19 cellular contexts compared by ENCODE assay signal in genomic region chr5:120936652-120937051, GRCh38.
DNase-seq lines count a peak whose midpoint lies in the region; ATAC-seq and TF ChIP-seq lines count a peak whose summit lies in the region.
"Had no signal": no experiment of that assay in that cellular context is flagged by ENCODE, and none has a peak within 500 bp of the region (broad histone marks: within the 10 kb centered on the region; RNA-seq: fewer than 3 reads in every experiment).

No MANE protein-coding gene starts in this region.

- H3K14ac ChIP-seq in mesenchymal stem cell (ENCODE audit: low read length in 2 of 2), result no peak overlapping the region

- no peaks in the 10 kb centered on the region for H3K4me1 Mint-ChIP-seq in stimulated activated naive CD8-positive, alpha-beta T cell treated with anti-CD3 and anti-CD28 coated beads, Interleukin-15, amount 100 ng/mL, for 72 hours
- H3K4me1 Mint-ChIP-seq: CD4-positive, CD25-positive, alpha-beta regulatory T cell; CD8-positive, alpha-beta memory T cell; GM23338 had no signal

- H3K18ac ChIP-seq in mesenchymal stem cell (ENCODE audit: low read depth in 1 of 2, low read length in 2 of 2), result no peak overlapping the region

- no peak overlapping the region for H2BK15ac ChIP-seq in mesenchymal stem cell (ENCODE audit: low read depth, poor library complexity, severe bottlenecking)

- peaks cover 0 to 6% of the 10 kb centered on the region in 2 donors for H3K9me3 Mint-ChIP-seq in stimulated activated naive CD8-positive, alpha-beta T cell treated with anti-CD3 and anti-CD28 coated beads, Interleukin-15, amount 100 ng/mL, for 72 hours
- H3K9me3 Mint-ChIP-seq: GM23338 had no signal

- H3K9me3 ChIP-seq in mesenchymal stem cell (ENCODE audit: control insufficient read depth, low read length) (no peaks in the 10 kb centered on the region), testis (no peaks in the 10 kb centered on the region), gastrocnemius medialis (no peaks in the 10 kb centered on the region)
- H3K9me3 ChIP-seq: BE2C had no signal

- no peak overlapping the region for H3K4ac ChIP-seq in mesenchymal stem cell (ENCODE audit: low read depth in 1 of 2, low read length in 2 of 2)

- no peak overlapping the region for H3K9ac ChIP-seq in mesenchymal stem cell (ENCODE audit: low read length)

- H3K23ac ChIP-seq in mesenchymal stem cell (ENCODE audit: low read length in 2 of 2), result no peak overlapping the region

- DNase-seq in stimulated activated naive CD8-positive, alpha-beta T cell treated with anti-CD3 and anti-CD28 coated beads, Interleukin-15, amount 100 ng/mL, for 72 hours, result no peak
- no peak for DNase-seq in stimulated activated naive CD8-positive, alpha-beta T cell treated with anti-CD3 and anti-CD28 coated beads, Interleukin-15, Interleukin-2, amounts not matched to agents 100 U/mL and 50 U/mL, for 24 hours
- DNase-seq in mesenchymal stem cell (no peak), testis (no peak), gastrocnemius medialis (no peak)
- DNase-seq: ACHN; BE2C; C1 segment of cervical spinal cord; CD4-positive, CD25-positive, alpha-beta regulatory T cell; COR-L47; DMS 273 treated with DMSO at 0.1 percent for 48 hours; DMS53; DND-41; EL; HCEC 1CT had no signal

- H3K36me3 ChIP-seq in mesenchymal stem cell (ENCODE audit: control insufficient read depth in 1 of 2, insufficient read depth in 2 of 2, low read depth in 1 of 2, low read length in 2 of 2), result no peaks in the 10 kb centered on the region
- H3K36me3 ChIP-seq in testis (ENCODE audit: low read depth, missing control alignments), result no peaks in the 10 kb centered on the region
- no peaks in the 10 kb centered on the region for H3K36me3 ChIP-seq in gastrocnemius medialis
- H3K36me3 ChIP-seq: BE2C had no signal

- H3K4me1 ChIP-seq in mesenchymal stem cell (ENCODE audit: control insufficient read depth, insufficient read depth, low read depth, low read length) (no peaks in the 10 kb centered on the region), testis (no peaks in the 10 kb centered on the region), gastrocnemius medialis (no peaks in the 10 kb centered on the region)

- H2BK12ac ChIP-seq in mesenchymal stem cell (ENCODE audit: low read length in 2 of 2), result no peak overlapping the region

- TF ChIP-seq POLR2A in testis (IDR thresholded peaks at IDR 0.05) (no peak), gastrocnemius medialis (IDR thresholded peaks at IDR 0.05) (no peak)

- H3K27me3 ChIP-seq in mesenchymal stem cell (ENCODE audit: control insufficient read depth in 1 of 2, insufficient read depth in 1 of 2, low read length in 2 of 2), result no peaks in the 10 kb centered on the region
- H3K27me3 ChIP-seq in testis, result no peaks in the 10 kb centered on the region
- H3K27me3 ChIP-seq in gastrocnemius medialis, result no peaks in the 10 kb centered on the region
- H3K27me3 ChIP-seq: BE2C had no signal

- no peaks in the 10 kb centered on the region for H3K27me3 Mint-ChIP-seq in stimulated activated naive CD8-positive, alpha-beta T cell treated with anti-CD3 and anti-CD28 coated beads, Interleukin-15, amount 100 ng/mL, for 72 hours
- H3K27me3 Mint-ChIP-seq: CD4-positive, CD25-positive, alpha-beta regulatory T cell; CD8-positive, alpha-beta memory T cell had no signal

- in situ Hi-C loops in gastrocnemius medialis (cut with MboI; ENCODE audit: low sequenced_read_pairs in 4 of 4), result no loop called here

- WGBS in mesenchymal stem cell, result 84% methylated on average over 25 of the region's 31 CpGs
- 73 to 78% methylated on average over 19 to 31 of the region's 31 CpGs for WGBS in testis, 2 donors

- no peak overlapping the region for H3K4me3 Mint-ChIP-seq in stimulated activated naive CD8-positive, alpha-beta T cell treated with anti-CD3 and anti-CD28 coated beads, Interleukin-15, amount 100 ng/mL, for 72 hours
- H3K4me3 Mint-ChIP-seq: CD4-positive, CD25-positive, alpha-beta regulatory T cell; CD8-positive, alpha-beta memory T cell; GM23338 had no signal

- no peaks in the 10 kb centered on the region for H3K79me1 ChIP-seq in mesenchymal stem cell (replicated peaks; ENCODE audit: low read length, poor library complexity, severe bottlenecking)

- TF ChIP-seq CTCF in testis (IDR thresholded peaks at IDR 0.05) (no peak), gastrocnemius medialis (IDR thresholded peaks at IDR 0.05 in 4 of 5, conservative IDR thresholded peaks at IDR 0.05 in 1 of 5) (no peak)

- no peak overlapping the region for H3K27ac Mint-ChIP-seq in stimulated activated naive CD8-positive, alpha-beta T cell treated with anti-CD3 and anti-CD28 coated beads, Interleukin-15, amount 100 ng/mL, for 72 hours
- H3K27ac Mint-ChIP-seq: CD4-positive, CD25-positive, alpha-beta regulatory T cell; CD8-positive, alpha-beta memory T cell; GM23338 had no signal

- no peak overlapping the region for H3K4me2 ChIP-seq in mesenchymal stem cell (ENCODE audit: low read length, poor library complexity, severe bottlenecking)
- H3K4me2 ChIP-seq: GM23338 had no signal

- peak overlapping the region; percentile 11 for H4K91ac ChIP-seq in mesenchymal stem cell (ENCODE audit: low read length)

- no peak overlapping the region for H2BK120ac ChIP-seq in mesenchymal stem cell (ENCODE audit: low read depth, low read length)

- H3K27ac ChIP-seq in mesenchymal stem cell (ENCODE audit: low read length, poor library complexity, severe bottlenecking) (no peak overlapping the region), testis (no peak overlapping the region), gastrocnemius medialis (no peak overlapping the region)

- intact Hi-C loops in testis (cut with DNase I; ENCODE audit: low total_unique reads), result no loop called here
- intact Hi-C loops in gastrocnemius medialis (cut with DNase I; ENCODE audit: low total_unique reads), result no loop called here

- H2AK5ac ChIP-seq in mesenchymal stem cell (ENCODE audit: low read length, severe bottlenecking), result no peak overlapping the region

- no peak overlapping the region for H2AFZ ChIP-seq in mesenchymal stem cell (ENCODE audit: low read depth, low read length)
- H2AFZ ChIP-seq: GM23338 had no signal

- peak; percentile 31 for ATAC-seq in stimulated activated naive CD8-positive, alpha-beta T cell treated with anti-CD3 and anti-CD28 coated beads, Interleukin-15, amount 100 ng/mL, for 72 hours
- ATAC-seq in stimulated activated naive CD8-positive, alpha-beta T cell treated with anti-CD3 and anti-CD28 coated beads, Interleukin-15, Interleukin-2, amounts not matched to agents 100 U/mL and 50 U/mL, for 24 hours, result no peak
- ATAC-seq in GM19397 (IDR thresholded peaks at IDR 0.05; ENCODE audit: unreplicated experiment), result no peak
- ATAC-seq in gastrocnemius medialis, result no peak
- ATAC-seq: GM12878, GM23338 had no signal

- H3K4me3 ChIP-seq in mesenchymal stem cell (ENCODE audit: insufficient read depth in 1 of 2, low read depth in 1 of 2, low read length in 2 of 2), result no peak overlapping the region
- H3K4me3 ChIP-seq in testis, result peak overlapping the region; percentile 19 to 20
- no peak overlapping the region for H3K4me3 ChIP-seq in gastrocnemius medialis
- H3K4me3 ChIP-seq: GM12878, GM23338 had no signal

- H4K8ac ChIP-seq in mesenchymal stem cell (ENCODE audit: low read length), result no peak overlapping the region

- H2BK5ac ChIP-seq in mesenchymal stem cell (ENCODE audit: low read depth, low read length, poor library complexity, severe bottlenecking), result no peak overlapping the region

Comparison
In these comparisons a context has a peak if more than half of its experiments do, and no peak if none do; other contexts are left out.
1. H3K4me3 ChIP-seq: peak in testis (2 of 2); none in mesenchymal stem cell (0 of 2) and gastrocnemius medialis (0 of 4).